In genomic region chr14:54261283-54261682, GRCh38 we compare ENCODE assay signal across 27 cellular contexts.
"Had no signal": no experiment of that assay in that cellular context is flagged by ENCODE, and none has a peak within 500 bp of the region (broad histone marks: within the 10 kb centered on the region; RNA-seq: fewer than 3 reads in every experiment).

No MANE protein-coding gene starts in this region.

- H3K36me3 ChIP-seq: brain microvascular endothelial cell, left lung, prostate gland, tibial nerve, uterus, WERI-Rb-1 had no signal

- H3K4me3 ChIP-seq: left lung, mucosa of descending colon, prostate gland, tibial nerve, uterus had no signal

- DNase-seq: activated CD4-positive, alpha-beta T cell treated with anti-CD3 and anti-CD28 coated beads for 4 hours; activated CD8-positive, alpha-beta memory T cell treated with anti-CD3 and anti-CD28 coated beads, Interleukin-2, amount 50 U/mL, for 4 hours; activated CD8-positive, alpha-beta T cell treated with anti-CD3 and anti-CD28 coated beads, Interleukin-2, amount 10 ng/mL, durations not matched to agents 7 days and 5 days; activated gamma-delta T cell; activated T-cell treated with anti-CD3 and anti-CD28 coated beads, Interleukin-2, amount 50 U/mL, for 72 hours; amygdala; brain microvascular endothelial cell; dermis blood vessel endothelial cell; effector memory CD8-positive, alpha-beta T cell; head of caudate nucleus; kidney; left lung; mammary epithelial cell; mucosa of descending colon; naive thymus-derived CD4-positive, alpha-beta T cell; occipital lobe; right cardiac atrium; small intestine; stimulated activated CD4-positive, alpha-beta T cell treated with anti-CD3 and anti-CD28 coated beads, Interleukin-4, amount 100 ng/mL, for 4 hours; stimulated activated CD8-positive, alpha-beta memory T cell treated with anti-CD3 and anti-CD28 coated beads, Interleukin-4, amount 100 ng/mL, for 48 hours; stimulated activated naive CD4-positive, alpha-beta T cell treated with Interleukin-2 at 50 U/mL for 16 hours; substantia nigra; T-helper 17 cell; uterus; WERI-Rb-1 had no signal

- H3K27me3 ChIP-seq: brain microvascular endothelial cell, left lung, tibial nerve, uterus had no signal

- ATAC-seq: activated CD8-positive, alpha-beta T cell treated with anti-CD3 and anti-CD28 coated beads, Interleukin-2, amount 10 ng/mL, durations not matched to agents 7 days and 5 days; activated T-cell treated with anti-CD3 and anti-CD28 coated beads, Interleukin-2, amount 50 U/mL, for 72 hours; effector memory CD8-positive, alpha-beta T cell; left lung; mucosa of descending colon; naive thymus-derived CD4-positive, alpha-beta T cell; right cardiac atrium; T-helper 17 cell had no signal
